In genomic region chr10:69217119-69217754, GRCh38 we compare ENCODE assay signal across 13 cellular contexts. TPM values are rescaled to one million over a fixed set of nuclear protein-coding genes. Genes with fewer than 3 reads are reported as not detected.
DNase-seq lines count a peak whose midpoint lies in the region; ATAC-seq, FAIRE-seq and TF ChIP-seq lines count a peak whose summit lies in the region.
"Had no signal": no experiment of that assay in that cellular context is flagged by ENCODE, and none has a peak within 500 bp of the region (broad histone marks: within the 10 kb centered on the region; RNA-seq: fewer than 3 reads in every experiment).

No MANE protein-coding gene starts in this region.

- H3K27ac ChIP-seq in A549 (peak overlapping the region; percentile 81 to 91), HCT116 (ENCODE audit: low read depth, low read length) (peak overlapping the region; percentile 0), spleen (no peak overlapping the region)
- H3K27ac ChIP-seq: BLaER1 treated with 17β-estradiol and CSF1 and Interleukin-3, amounts not matched to agents 10 nM and 100 nM; heart right ventricle; neutrophil had no signal

- no peaks in the 10 kb centered on the region for H3K27me3 Mint-ChIP-seq in WTC11 (ENCODE audit: low read depth)

- H3K9me3 ChIP-seq in A549: no peaks in the 10 kb centered on the region
- H3K9me3 ChIP-seq in HCT116 (ENCODE audit: control insufficient read depth in 1 of 2, insufficient read depth in 1 of 2, low read depth in 1 of 2, low read length in 2 of 2): no peaks in the 10 kb centered on the region
- peaks cover 0 to 4% (median 0%) of the 10 kb centered on the region in 8 donors for H3K9me3 ChIP-seq in spleen
- H3K9me3 ChIP-seq: neutrophil had no signal

- H3K4me1 ChIP-seq in A549: peaks cover 59% of the 10 kb centered on the region
- H3K4me1 ChIP-seq in HCT116 (ENCODE audit: control insufficient read depth in 1 of 2, insufficient read depth in 2 of 2, low read length in 2 of 2): peaks cover 37 to 54% of the 10 kb centered on the region in 2 experiments
- peaks cover under 1 to 35% (median 23%) of the 10 kb centered on the region in 6 donors for H3K4me1 ChIP-seq in spleen

- 0 out of 2 replicates have a peak, but pooled peaks cover 3% of the 10 kb centered on the region for H3K4me1 Mint-ChIP-seq in WTC11

- RAD21 ChIA-PET in HCT116 (lab: Charles Lee; ENCODE audit: low non-redundant PET in 1 of 2, low total read pairs in 2 of 2, uncharacterized antibody in 2 of 2, unreplicated experiment in 2 of 2): interaction anchor here in 1 of 2 experiments (0.7 kb wide), 1 partner anchor 191 kb away, joined by 3 read pairs; no protein-coding TSS in a partner anchor

- DNase-seq in A549 (ENCODE audit: low read depth in 1 of 2, low spot score in 1 of 2): peak; percentile 43 to 69
- DNase-seq in HCT116 (ENCODE audit: low read depth, low spot score): peak; percentile 90
- DNase-seq in WTC11 (ENCODE audit: low spot score): no peak
- DNase-seq in iris pigment epithelial cell (ENCODE audit: low read depth): peak; percentile 84
- DNase-seq in NOMO-1 treated with DMSO at 0.1 percent for 48 hours (lab: John Stamatoyannopoulos, UW; ENCODE audit: unreplicated experiment): no peak
- DNase-seq in spleen: no peak
- no peak for DNase-seq in GM10248 (ENCODE audit: extremely low spot score)
- DNase-seq: heart right ventricle, NCI-H748 treated with DMSO at 0.1 percent for 48 hours had no signal

- H3K36me3 ChIP-seq in HCT116 (ENCODE audit: control insufficient read depth in 1 of 2, insufficient read depth in 2 of 2, low read length in 2 of 2) (no peaks in the 10 kb centered on the region), spleen (no peaks in the 10 kb centered on the region)
- H3K36me3 ChIP-seq: BLaER1 treated with 17β-estradiol and CSF1 and Interleukin-3, amounts not matched to agents 10 nM and 100 nM; heart right ventricle; neutrophil had no signal

- H3K27me3 ChIP-seq in HCT116 (ENCODE audit: insufficient read depth, low read length) (no peaks in the 10 kb centered on the region), spleen (replicated peaks in 1 of 7) (peaks cover 0 to 5% (median 0%) of the 10 kb centered on the region in 7 donors)
- H3K27me3 ChIP-seq: BLaER1 treated with 17β-estradiol and CSF1 and Interleukin-3, amounts not matched to agents 10 nM and 100 nM; neutrophil had no signal

- H3K4me2 ChIP-seq in A549 (peak overlapping the region; percentile 67), HCT116 (ENCODE audit: low read length) (peak overlapping the region; percentile 60)

- no peaks in the 10 kb centered on the region for H4K20me1 ChIP-seq in HCT116 (ENCODE audit: insufficient read depth)
- H4K20me1 ChIP-seq: BLaER1 treated with 17β-estradiol and CSF1 and Interleukin-3, amounts not matched to agents 10 nM and 100 nM had no signal

- H3K4me3 Mint-ChIP-seq in WTC11: no peak overlapping the region
- H3K4me3 Mint-ChIP-seq: activated naive CD8-positive, alpha-beta T cell had no signal

- FAIRE-seq in A549 (lab: Jason Lieb, UNC): no peak

- H3K4me3 ChIP-seq in A549: no peak overlapping the region
- H3K4me3 ChIP-seq in HCT116 (replicated peaks in 1 of 2; ENCODE audit: low read depth in 1 of 2, low read length in 2 of 2): no peak overlapping the region
- no peak overlapping the region for H3K4me3 ChIP-seq in spleen
- H3K4me3 ChIP-seq: BLaER1 treated with 17β-estradiol and CSF1 and Interleukin-3, amounts not matched to agents 10 nM and 100 nM; heart right ventricle had no signal

- no peaks in the 10 kb centered on the region for H3K79me2 ChIP-seq in HCT116 (ENCODE audit: insufficient read depth, low read length)

- ATAC-seq in A549 (peak; percentile 42 to 62; a peak in 5 of 6 replicates), HCT116 (peak; percentile 76), WTC11 (no peak), GM18505 (IDR thresholded peaks at IDR 0.05; ENCODE audit: unreplicated experiment) (no peak)
- ATAC-seq: heart right ventricle had no signal

- no peaks in the 10 kb centered on the region for H3K36me3 Mint-ChIP-seq in WTC11

- TF ChIP-seq EP300 in A549 (IDR thresholded peaks at IDR 0.05): peak; percentile 40 to 73; a peak in 2 of 5 replicates

- H3K9me3 Mint-ChIP-seq in WTC11: no peaks in the 10 kb centered on the region

- peak overlapping the region; percentile 20 for H2AFZ ChIP-seq in HCT116 (ENCODE audit: low read depth, low read length, poor library complexity, severe bottlenecking)

- CTCF ChIA-PET in A549 (lab: Yijun Ruan, JAX) (interaction anchor here (0.5 to 1.9 kb wide), 3 partner anchors 15 to 124 kb away, joined by 4 to 6 read pairs (median 5); no protein-coding TSS in a partner anchor), HCT116 (lab: Charles Lee) (no interaction called here), WTC11 (lab: Charles Lee) (interaction anchor here (1.3 to 2.0 kb wide), 2 partner anchors 175 to 191 kb away, joined by 3 to 7 read pairs; no protein-coding TSS in a partner anchor), GM10248 (lab: Yijun Ruan, JAX) (interaction anchor here (1.8 kb wide), 1 partner anchor 12 kb away, joined by 7 read pairs; no protein-coding TSS in a partner anchor)

- 26% methylated on average over 4 of the region's 4 CpGs for WGBS in A549 (ENCODE audit: missing lambda C conversion rate)
- WGBS in spleen, 5 donors: 78 to 91% (median 87%) methylated on average over 4 of the region's 4 CpGs

- peak overlapping the region; percentile 4; the same call in 1 of the 2 replicates for H3K9ac ChIP-seq in HCT116 (ENCODE audit: low read length)
- H3K9ac ChIP-seq: BLaER1 treated with 17β-estradiol and CSF1 and Interleukin-3, amounts not matched to agents 10 nM and 100 nM had no signal

- POLR2A ChIA-PET in A549 (lab: Yijun Ruan, JAX): no interaction called here
- POLR2A ChIA-PET in HCT116 (lab: Charles Lee): interaction anchor here (0.9 to 1.0 kb wide), 2 partner anchors 10 to 13 kb away, joined by 3 to 4 read pairs; no protein-coding TSS in a partner anchor
- POLR2A ChIA-PET in WTC11 (lab: Charles Lee): interaction anchor here (0.7 kb wide), 1 partner anchor 120 kb away, joined by 3 read pairs; no protein-coding TSS in a partner anchor
- POLR2A ChIA-PET in GM10248 (lab: Yijun Ruan, JAX): no interaction called here

- intact Hi-C loops in HCT116 (cut with micrococcal nuclease): loop anchor here (10.0 kb wide), 1 partner anchor 212 kb away; no protein-coding TSS in a partner anchor
- intact Hi-C loops in spleen (cut with DNase I; ENCODE audit: low total_unique reads): no loop called here

- no peak for TF ChIP-seq POLR2A in A549 (IDR thresholded peaks at IDR 0.05; ENCODE audit: low read length)
- no peak for TF ChIP-seq POLR2A in HCT116 (IDR thresholded peaks at IDR 0.05; ENCODE audit: borderline replicate concordance, extremely low read depth, insufficient read depth, insufficient read length)
- no peak for TF ChIP-seq POLR2A in GM18505 (IDR thresholded peaks at IDR 0.05; ENCODE audit: borderline replicate concordance, extremely low read depth, insufficient read depth, insufficient read length)
- no peak for TF ChIP-seq POLR2A in spleen (IDR thresholded peaks at IDR 0.05)

- no peak for TF ChIP-seq CTCF in A549 (IDR thresholded peaks at IDR 0.05)
- no peak for TF ChIP-seq CTCF in HCT116 (IDR thresholded peaks at IDR 0.05 in 2 of 3, conservative IDR thresholded peaks at IDR 0.05 in 1 of 3; ENCODE audit: borderline replicate concordance in 1 of 3, insufficient read depth in 1 of 3, low read depth in 2 of 3, low read length in 2 of 3)
- TF ChIP-seq CTCF in WTC11 (IDR thresholded peaks at IDR 0.05): no peak
- no peak for TF ChIP-seq CTCF in spleen (IDR thresholded peaks at IDR 0.05 in 8 of 11, conservative IDR thresholded peaks at IDR 0.05 in 3 of 11)
- no peak for TF ChIP-seq CTCF in GM10248 (IDR thresholded peaks at IDR 0.05; ENCODE audit: control extremely low read depth, extremely low read depth, low read depth, missing control alignments)

- no TSS peak for BruUV-seq in HCT116 (replicated peaks; lab: Mats Ljungman, UMichigan)

- H3K27ac Mint-ChIP-seq in WTC11: no peak overlapping the region
- H3K27ac Mint-ChIP-seq: activated naive CD8-positive, alpha-beta T cell had no signal

- no peaks in the 10 kb centered on the region for H3K9me2 ChIP-seq in HCT116 (ENCODE audit: insufficient read depth)

- TF ChIP-seq RAD21 in A549 (conservative IDR thresholded peaks at IDR 0.05 in 1 of 2, IDR thresholded peaks at IDR 0.05 in 1 of 2): no peak
- no peak for TF ChIP-seq RAD21 in HCT116 (IDR thresholded peaks at IDR 0.05; ENCODE audit: low read depth)

TF ChIP-seq in A549, 52 proteins besides CTCF, POLR2A, EP300 and RAD21 (continues in another document):
- TF ChIP-seq CEBPB (IDR thresholded peaks at IDR 0.05) (peak; percentile 86 to 89), GATA3 (IDR thresholded peaks at IDR 0.05; ENCODE audit: borderline replicate concordance) (peak; percentile 44; the same call in 1 of the 2 replicates)

TF ChIP-seq in HCT116, 20 proteins besides CTCF, POLR2A, EP300 and RAD21 (continues in another document):
- TF ChIP-seq JUND (IDR thresholded peaks at IDR 0.05) (peak; percentile 85), CEBPB (IDR thresholded peaks at IDR 0.05; ENCODE audit: low read depth) (peak; percentile 99), YY1 (IDR thresholded peaks at IDR 0.05; ENCODE audit: extremely low read depth, insufficient replicate concordance, low read depth, low read length) (no peak)

RNA-seq across cellular contexts. Expression of gene HKDC1, which starts 2.9 kb away (rescaled TPM):
- polyA plus RNA-seq in A549 (2011; rRNA removed) (28.5 and 32.8 TPM in 2 replicates), A549 (2017; fragmentation: RNase III; extraction: RNeasy Plus Mini Kit Qiagen cat#74134 plus additional on column Dnase treatment) (24.0 to 33.2 TPM (median 32.5 TPM) in 3 replicates), spleen (1 to 10 TPM in 1 of 3 donors, under 1 TPM in 2; 0.26 to 1.1 (median 0.46) TPM)
- polyA plus RNA-seq in A549 (2012; cell fraction: cytosol; rRNA removed): 11.2 and 12.7 TPM in 2 replicates
- polyA plus RNA-seq in A549 (2012; cell fraction: nucleus; rRNA removed): 30.4 and 34.9 TPM in 2 replicates
- 25.6 and 29.2 TPM in 2 replicates for polyA minus RNA-seq in A549 (2011; rRNA and poly(A)+ RNA removed)
- total RNA-seq in HCT116 (2021; ENCODE audit: unreplicated experiment) (1.7 TPM), WTC11 (2021) (0.09 TPM in 2 of 3 replicates, not detected in the other), spleen (1 to 10 TPM in 2 of 7 donors, under 1 TPM in 4, not detected in 1; 0.43 to 3.0 (median 0.79) TPM)
- polyA plus RNA-seq in HCT116 (2012): 6.1 and 6.6 TPM in 2 replicates

RNA-seq across cellular contexts. Expression of gene SUPV3L1, which starts 37.2 kb away (rescaled TPM):
- polyA plus RNA-seq in A549 (2011; rRNA removed) (55.5 and 57.4 TPM in 2 replicates), A549 (2017; fragmentation: RNase III; extraction: RNeasy Plus Mini Kit Qiagen cat#74134 plus additional on column Dnase treatment) (31.4 to 35.0 TPM (median 31.9 TPM) in 3 replicates), spleen (10 to 100 TPM; 47.5 to 95.6 (median 62.8) TPM)
- 23.1 and 24.0 TPM in 2 replicates for polyA plus RNA-seq in A549 (2012; cell fraction: cytosol; rRNA removed)
- polyA plus RNA-seq in A549 (2012; cell fraction: nucleus; rRNA removed): 21.6 and 44.3 TPM in 2 replicates
- polyA minus RNA-seq in A549 (2011; rRNA and poly(A)+ RNA removed): 28.4 and 36.3 TPM in 2 replicates
- total RNA-seq in HCT116 (2021; ENCODE audit: unreplicated experiment) (59.7 TPM), WTC11 (2021) (41.2 to 43.7 TPM (median 43.0 TPM) in 3 replicates), spleen (10 to 100 TPM; 24.2 to 40.5 (median 31.1) TPM)
- polyA plus RNA-seq in HCT116 (2012): 30.4 and 41.4 TPM in 2 replicates

Comparison
In these comparisons a context has a peak if more than half of its experiments do, and no peak if none do; other contexts are left out.
1. ATAC-seq: peak in A549 (2 of 2) and HCT116 (single experiment); none in WTC11 (single experiment) and GM18505 (single experiment).
2. DNase-seq: peak in A549 (2 of 2), HCT116 (single experiment) and iris pigment epithelial cell (single experiment); none in WTC11 (single experiment), NOMO-1 treated with DMSO at 0.1 percent for 48 hours (single experiment), spleen (single experiment) and GM10248 (single experiment).
3. H3K27ac ChIP-seq: peak in A549 (2 of 2) and HCT116 (single experiment); none in spleen (0 of 8).
4. POLR2A ChIA-PET loops: an anchor here in HCT116 (0.9 to 1.0 kb wide) and WTC11 (0.7 kb wide); none called in A549 and GM10248.